Comparison of ENCODE assay signal across 16 cellular contexts in genomic region chr6:38725414-38726183, GRCh38. TPM values are rescaled to one million over a fixed set of nuclear protein-coding genes. Genes with fewer than 3 reads are reported as not detected.
DNase-seq lines count a peak whose midpoint lies in the region; FAIRE-seq and TF ChIP-seq lines count a peak whose summit lies in the region.
"Had no signal": no experiment of that assay in that cellular context is flagged by ENCODE, and none has a peak within 500 bp of the region (broad histone marks: within the 10 kb centered on the region; RNA-seq: fewer than 3 reads in every experiment).

No MANE protein-coding gene starts in this region.

- H3K27ac Mint-ChIP-seq in astrocyte (ENCODE audit: unreplicated experiment): no peak overlapping the region
- H3K27ac Mint-ChIP-seq: dendritic cell treated with granulocyte-macrophage colony-stimulating factor and Interleukin-4, amounts not matched to agents 40 ng/mL and 50 ng/mL, for 4 days had no signal

- TF ChIP-seq CTCF in KMS-11 (conservative IDR thresholded peaks at IDR 0.05; ENCODE audit: low read depth, low read length) (no peak), astrocyte (IDR thresholded peaks at IDR 0.05; ENCODE audit: insufficient read depth, low read depth, low read length) (no peak)

- H3K79me2 ChIP-seq in KMS-11 (ENCODE audit: insufficient read depth, low read depth) (no peaks in the 10 kb centered on the region), astrocyte (ENCODE audit: insufficient read depth, low read length) (no peaks in the 10 kb centered on the region)

- H2AFZ ChIP-seq in KMS-11 (ENCODE audit: low read depth) (no peak overlapping the region), astrocyte (ENCODE audit: low read depth, low read length) (no peak overlapping the region)

- H3K4me1 ChIP-seq in KMS-11 (ENCODE audit: low read depth, poor library complexity, severe bottlenecking) (peaks cover 18% of the 10 kb centered on the region), astrocyte (ENCODE audit: insufficient read depth, low read length) (peaks cover 3% of the 10 kb centered on the region), small intestine (ENCODE audit: control insufficient read depth in 2 of 2, insufficient read depth in 1 of 2, low read depth in 1 of 2, low read length in 1 of 2) (no peaks in the 10 kb centered on the region)

- no peak overlapping the region; the same call in 1 of the 2 replicates for H3K27ac ChIP-seq in KMS-11
- no peak overlapping the region for H3K27ac ChIP-seq in astrocyte (ENCODE audit: low read depth, low read length)
- no peak overlapping the region for H3K27ac ChIP-seq in small intestine (ENCODE audit: low read depth in 1 of 2, low read length in 1 of 2)

- H4K20me1 ChIP-seq in KMS-11 (ENCODE audit: insufficient read depth): no peaks in the 10 kb centered on the region
- H4K20me1 ChIP-seq in astrocyte (ENCODE audit: insufficient read depth, low read length): no peaks in the 10 kb centered on the region

- 60 to 87% (median 74%) methylated on average over 4 of the region's 4 CpGs for WGBS in small intestine, 3 donors

- H3K9ac ChIP-seq in KMS-11 (no peak overlapping the region), astrocyte (ENCODE audit: low read length) (no peak overlapping the region)
- H3K9ac ChIP-seq: SK-N-SH had no signal

- peaks cover 1% of the 10 kb centered on the region for H3K27me3 Mint-ChIP-seq in astrocyte (ENCODE audit: low read depth, unreplicated experiment)

- no peak for FAIRE-seq in astrocyte (lab: Jason Lieb, UNC)
- FAIRE-seq in small intestine (lab: Jason Lieb, UNC): no peak

- no peaks in the 10 kb centered on the region for H3K9me3 ChIP-seq in astrocyte (ENCODE audit: insufficient read depth, low read depth, low read length)
- H3K9me3 ChIP-seq in small intestine (ENCODE audit: control insufficient read depth, low read depth): no peaks in the 10 kb centered on the region
- H3K9me3 ChIP-seq: SK-N-SH had no signal

- H3K36me3 ChIP-seq in KMS-11 (ENCODE audit: insufficient read depth) (no peaks in the 10 kb centered on the region), astrocyte (ENCODE audit: insufficient read depth, low read length) (no peaks in the 10 kb centered on the region), small intestine (ENCODE audit: control insufficient read depth in 2 of 2, insufficient read depth in 2 of 2, low read length in 2 of 2) (no peaks in the 10 kb centered on the region)

- peaks cover 7% of the 10 kb centered on the region for H3K4me1 Mint-ChIP-seq in astrocyte (ENCODE audit: low read depth, unreplicated experiment)

- no peak overlapping the region for H3K4me3 Mint-ChIP-seq in astrocyte (ENCODE audit: unreplicated experiment)
- H3K4me3 Mint-ChIP-seq: dendritic cell treated with granulocyte-macrophage colony-stimulating factor and Interleukin-4, amounts not matched to agents 40 ng/mL and 50 ng/mL, for 4 days had no signal

- DNase-seq in EH (ENCODE audit: low read depth) (peak; percentile 7), GM19240 (ENCODE audit: insufficient read length, low spot score) (peak; percentile 4), astrocyte (ENCODE audit: low read depth) (peak; percentile 10), NCI-H1694 (lab: John Stamatoyannopoulos, UW) (no peak), dedifferentiated amniotic fluid mesenchymal stem cell (ENCODE audit: extremely low spot score) (no peak), small intestine (no peak), ureter (ENCODE audit: low spot score) (no peak)
- DNase-seq: activated CD8-positive, alpha-beta memory T cell treated with anti-CD3 and anti-CD28 coated beads, Interleukin-2, amount 50 U/mL, for 48 hours; DMS 273 treated with DMSO at 0.1 percent for 48 hours; hypothalamus; NCI-H226; posterior cingulate gyrus; SK-N-SH; substantia nigra had no signal

- H3K4me2 ChIP-seq in KMS-11 (peak overlapping the region; percentile 19), astrocyte (ENCODE audit: low read length) (no peak overlapping the region)
- H3K4me2 ChIP-seq: SK-N-SH had no signal

- H3K27me3 ChIP-seq in KMS-11 (ENCODE audit: insufficient read depth, low read depth) (no peaks in the 10 kb centered on the region), astrocyte (ENCODE audit: insufficient read depth, low read length) (no peaks in the 10 kb centered on the region), small intestine (ENCODE audit: control insufficient read depth in 2 of 2, insufficient read depth in 2 of 2, low read length in 2 of 2) (no peaks in the 10 kb centered on the region)

- H3K36me3 Mint-ChIP-seq in astrocyte (ENCODE audit: low read depth, unreplicated experiment): no peaks in the 10 kb centered on the region

- no peak overlapping the region for H3K4me3 ChIP-seq in KMS-11 (IDR thresholded peaks at IDR 0.05; ENCODE audit: insufficient read depth, low read depth, low read length)
- H3K4me3 ChIP-seq in astrocyte (ENCODE audit: insufficient read depth, low read depth, low read length): no peak overlapping the region
- no peak overlapping the region for H3K4me3 ChIP-seq in small intestine (ENCODE audit: low read depth in 1 of 2, low read length in 2 of 2)

- peaks cover 2% of the 10 kb centered on the region for H3K9me3 Mint-ChIP-seq in astrocyte (ENCODE audit: unreplicated experiment)
- H3K9me3 Mint-ChIP-seq: dendritic cell treated with granulocyte-macrophage colony-stimulating factor and Interleukin-4, amounts not matched to agents 40 ng/mL and 50 ng/mL, for 4 days had no signal

RNA-seq across cellular contexts. Expression of gene DNAH8, which starts 10.5 kb away (rescaled TPM):
- total RNA-seq in astrocyte (not detected in 2 replicates), ureter (0.13 TPM)
- polyA plus RNA-seq in small intestine: under 1 TPM in 2 of 3 donors, not detected in 1; under 0.01 to 0.01 TPM
- polyA plus RNA-seq: SK-N-SH had no signal

RNA-seq across cellular contexts. Expression of gene GLO1, which starts 22.7 kb away (rescaled TPM):
- 154 and 172 TPM in 2 replicates for total RNA-seq in astrocyte
- 100 to 1,000 TPM in 2 of 3 donors, 10 to 100 TPM in 1; 71.8 to 313 (median 186) TPM for polyA plus RNA-seq in small intestine
- 74.5 TPM for total RNA-seq in ureter

Comparison
In these comparisons a context has a peak if more than half of its experiments do, and no peak if none do; other contexts are left out.
1. DNase-seq: peak in EH (single experiment), GM19240 (single experiment) and astrocyte (single experiment); none in NCI-H1694 (single experiment), dedifferentiated amniotic fluid mesenchymal stem cell (single experiment), small intestine (single experiment) and ureter (single experiment).